Comparison of ENCODE assay signal across 26 cellular contexts in genomic region chr4:44817905-44818304, GRCh38.
DNase-seq lines count a peak whose midpoint lies in the region; ATAC-seq, FAIRE-seq and TF ChIP-seq lines count a peak whose summit lies in the region.
"Had no signal": no experiment of that assay in that cellular context is flagged by ENCODE, and none has a peak within 500 bp of the region (broad histone marks: within the 10 kb centered on the region; RNA-seq: fewer than 3 reads in every experiment).

No MANE protein-coding gene starts in this region.

- no peak overlapping the region for H3K4me3 Mint-ChIP-seq in Caco-2 (ENCODE audit: unreplicated experiment)
- H3K4me3 Mint-ChIP-seq: B cell; CD8-positive, alpha-beta T cell; GM23338 had no signal

- no TSS peak for BruUV-seq in Caco-2 (replicated peaks; lab: Mats Ljungman, UMichigan)

- 16 to 52% (median 18%) methylated on average over 2 of the region's 2 CpGs for WGBS in small intestine, 3 donors

- TF ChIP-seq CTCF in left ventricle myocardium inferior (IDR thresholded peaks at IDR 0.05; ENCODE audit: borderline replicate concordance) (no peak), Caco-2 (IDR thresholded peaks at IDR 0.05; ENCODE audit: insufficient read depth in 1 of 2, low read depth in 1 of 2, low read length in 1 of 2, severe bottlenecking in 1 of 2, unreplicated experiment in 1 of 2) (no peak)

- no peaks in the 10 kb centered on the region for H3K9me3 Mint-ChIP-seq in Caco-2 (ENCODE audit: unreplicated experiment)

- no peak overlapping the region for H3K27ac Mint-ChIP-seq in Caco-2 (ENCODE audit: unreplicated experiment)
- H3K27ac Mint-ChIP-seq: B cell; CD8-positive, alpha-beta T cell; GM23338 had no signal

- POLR2A ChIA-PET in Caco-2 (lab: Charles Lee) = no interaction called here

- DNase-seq in Right ventricle myocardium inferior (ENCODE audit: missing footprints) (no peak), cardiac septum (ENCODE audit: low spot score) (no peak), left ventricle myocardium inferior (no peak), small intestine (peak; percentile 83), NCI-H526 (lab: John Stamatoyannopoulos, UW) (no peak), NCI-H2227 (lab: John Stamatoyannopoulos, UW; ENCODE audit: unreplicated experiment) (no peak), Caco-2 (no peak)
- DNase-seq: CD8-positive, alpha-beta T cell; DMS 273 treated with DMSO at 0.1 percent for 48 hours; DMS79; EL; GDM1; IMR-90; KG1; MG63; NCI-H2029 treated with DMSO at 0.1 percent for 48 hours; NCI-H524; NCI-H774; SJCRH30 had no signal

- no peaks in the 10 kb centered on the region for H3K36me3 ChIP-seq in left ventricle myocardium inferior
- no peaks in the 10 kb centered on the region for H3K36me3 ChIP-seq in small intestine (ENCODE audit: control insufficient read depth in 2 of 2, insufficient read depth in 2 of 2, low read length in 2 of 2)
- H3K36me3 ChIP-seq in Caco-2 (ENCODE audit: control insufficient read depth, insufficient read depth, low read length) = no peaks in the 10 kb centered on the region
- H3K36me3 ChIP-seq: HAP-1, MG63, SJCRH30 had no signal

- CTCF ChIA-PET in Caco-2 (lab: Charles Lee) = no interaction called here

- peak; percentile 88 for ATAC-seq in Right ventricle myocardium inferior
- ATAC-seq: CD8-positive, alpha-beta T cell; GM23338 had no signal

- no peaks in the 10 kb centered on the region for H3K36me3 Mint-ChIP-seq in Caco-2 (ENCODE audit: insufficient read depth, unreplicated experiment)
- H3K36me3 Mint-ChIP-seq: CD8-positive, alpha-beta T cell had no signal

- intact Hi-C loops in Right ventricle myocardium inferior (cut with DNase I) = loop anchor here (2.0 kb wide), 1 partner anchor 27 kb away; no protein-coding TSS in a partner anchor
- intact Hi-C loops in cardiac septum (cut with DNase I) = loop anchor here (10.0 kb wide), 1 partner anchor 53 kb away; no protein-coding TSS in a partner anchor
- intact Hi-C loops in left ventricle myocardium inferior (cut with micrococcal nuclease) = no loop called here
- intact Hi-C loops in Caco-2 (cut with micrococcal nuclease; ENCODE audit: unreplicated experiment) = no loop called here

- H3K4me1 ChIP-seq in left ventricle myocardium inferior (peaks cover 16% of the 10 kb centered on the region), small intestine (ENCODE audit: control insufficient read depth in 2 of 2, insufficient read depth in 1 of 2, low read depth in 1 of 2, low read length in 1 of 2) (no peaks in the 10 kb centered on the region), Caco-2 (no peaks in the 10 kb centered on the region)
- H3K4me1 ChIP-seq: HAP-1, SJCRH30 had no signal

- peak overlapping the region; percentile 80 for H3K27ac ChIP-seq in left ventricle myocardium inferior (replicated peaks)
- no peak overlapping the region for H3K27ac ChIP-seq in small intestine (ENCODE audit: low read depth in 1 of 2, low read length in 1 of 2)
- H3K27ac ChIP-seq: 22Rv1, C4-2B, SJCRH30 had no signal

- H3K9me3 ChIP-seq in left ventricle myocardium inferior (replicated peaks) (peaks cover 9% of the 10 kb centered on the region), small intestine (ENCODE audit: control insufficient read depth, low read depth) (no peaks in the 10 kb centered on the region), Caco-2 (no peaks in the 10 kb centered on the region)
- H3K9me3 ChIP-seq: HAP-1, MG63, SJCRH30 had no signal

- H3K4me3 ChIP-seq in left ventricle myocardium inferior (no peak overlapping the region), small intestine (ENCODE audit: low read depth in 1 of 2, low read length in 2 of 2) (no peak overlapping the region), Caco-2 (ENCODE audit: low read depth, low read length) (no peak overlapping the region)
- H3K4me3 ChIP-seq: GM23338, HAP-1, MG63, SJCRH30 had no signal

- H3K4me1 Mint-ChIP-seq in Caco-2 (ENCODE audit: low read depth, unreplicated experiment) = no peaks in the 10 kb centered on the region
- H3K4me1 Mint-ChIP-seq: B cell, GM23338 had no signal

- H3K27me3 ChIP-seq in left ventricle myocardium inferior (ENCODE audit: low read depth) (no peaks in the 10 kb centered on the region), small intestine (ENCODE audit: control insufficient read depth in 2 of 2, insufficient read depth in 2 of 2, low read length in 2 of 2) (no peaks in the 10 kb centered on the region), Caco-2 (replicated peaks; ENCODE audit: control insufficient read depth, insufficient read depth, low read length) (no peaks in the 10 kb centered on the region)
- H3K27me3 ChIP-seq: MG63, SJCRH30 had no signal

- H3K27me3 Mint-ChIP-seq in Caco-2 (ENCODE audit: insufficient read depth, unreplicated experiment) = no peaks in the 10 kb centered on the region
- H3K27me3 Mint-ChIP-seq: B cell had no signal

- FAIRE-seq in small intestine (lab: Jason Lieb, UNC) = no peak
- FAIRE-seq: GM12891, RCC 7860 had no signal

Comparison
In these comparisons a context has a peak if more than half of its experiments do, and no peak if none do; other contexts are left out.
1. intact Hi-C loops: an anchor here in Right ventricle myocardium inferior (2.0 kb wide) and cardiac septum (10.0 kb wide); none called in left ventricle myocardium inferior and Caco-2.